16 cellular contexts compared by ENCODE assay signal in genomic region chr5:104267282-104268015, GRCh38.
A peak's percentile ranks its signal among the peaks of the same experiment; 100 is the strongest.
DNase-seq lines count a peak whose midpoint lies in the region; ATAC-seq, FAIRE-seq and TF ChIP-seq lines count a peak whose summit lies in the region.
"Had no signal": no experiment of that assay in that cellular context is flagged by ENCODE, and none has a peak within 500 bp of the region (broad histone marks: within the 10 kb centered on the region; RNA-seq: fewer than 3 reads in every experiment).

No MANE protein-coding gene starts in this region.

- H2BK120ac ChIP-seq in mesenchymal stem cell (ENCODE audit: low read depth, low read length), result no peak overlapping the region

- WGBS in K562 (ENCODE audit: insufficient coverage, low coverage, missing lambda C conversion rate), result 25% methylated on average over 3 of the region's 3 CpGs
- 33% methylated on average over 1 of the region's 3 CpGs for WGBS in mesenchymal stem cell
- 78% methylated on average over 3 of the region's 3 CpGs for WGBS in hepatocyte (ENCODE audit: low lambda C conversion rate, missing lambda C conversion rate)

- TF ChIP-seq RAD21 in K562 (CRISPR knock-in tag; conservative IDR thresholded peaks at IDR 0.05 in 1 of 2, IDR thresholded peaks at IDR 0.05 in 1 of 2), result no peak

- no peaks in the 10 kb centered on the region for H3K79me2 ChIP-seq in K562 (ENCODE audit: control insufficient read depth, insufficient read depth, low read length)
- H3K79me2 ChIP-seq in hepatocyte, result no peaks in the 10 kb centered on the region

- H3K9ac ChIP-seq in K562 (ENCODE audit: insufficient read depth in 1 of 2, low read depth in 2 of 2, low read length in 2 of 2) (no peak overlapping the region), mesenchymal stem cell (ENCODE audit: low read length) (no peak overlapping the region)

- H2BK12ac ChIP-seq in mesenchymal stem cell (ENCODE audit: low read length in 2 of 2), result no peak overlapping the region

- CTCF ChIA-PET in K562 (lab: Yijun Ruan, JAX; ENCODE audit: low intra/inter-chr PET ratio), result no interaction called here

- no peak for TF ChIP-seq EP300 in K562 (IDR thresholded peaks at IDR 0.05; ENCODE audit: low read length)

- POLR2A ChIA-PET in K562 (lab: Yijun Ruan, JAX), result no interaction called here

- in situ Hi-C loops in K562 (cut with MboI), result no loop called here

- BruUV-seq in K562 (replicated peaks; lab: Mats Ljungman, UMichigan), result no TSS peak

- H3K36me3 ChIP-seq in K562 (ENCODE audit: control insufficient read depth, insufficient read depth, low read length) (no peaks in the 10 kb centered on the region), mesenchymal stem cell (ENCODE audit: control insufficient read depth in 1 of 2, insufficient read depth in 2 of 2, low read depth in 1 of 2, low read length in 2 of 2) (no peaks in the 10 kb centered on the region), hepatocyte (replicated peaks; ENCODE audit: insufficient read depth, low read depth) (no peaks in the 10 kb centered on the region)

- H3K14ac ChIP-seq in mesenchymal stem cell (ENCODE audit: low read length in 2 of 2), result no peak overlapping the region

- no peak overlapping the region for H2BK15ac ChIP-seq in mesenchymal stem cell (ENCODE audit: low read depth, poor library complexity, severe bottlenecking)

- no peak overlapping the region for H4K8ac ChIP-seq in mesenchymal stem cell (ENCODE audit: low read length)

- no peaks in the 10 kb centered on the region for H3K9me1 ChIP-seq in K562 (ENCODE audit: control insufficient read depth, insufficient read depth, low read length)

- H2AK5ac ChIP-seq in mesenchymal stem cell (ENCODE audit: low read length, severe bottlenecking), result no peak overlapping the region

- H3K4me1 ChIP-seq in K562 (replicated peaks in 1 of 2; ENCODE audit: control insufficient read depth in 2 of 2, insufficient read depth in 2 of 2, low read length in 2 of 2) (no peaks in the 10 kb centered on the region), mesenchymal stem cell (ENCODE audit: control insufficient read depth, insufficient read depth, low read depth, low read length) (no peaks in the 10 kb centered on the region), hepatocyte (ENCODE audit: insufficient read depth) (no peaks in the 10 kb centered on the region)

- H4K20me1 ChIP-seq in K562 (replicated peaks; ENCODE audit: control insufficient read depth, insufficient read depth, low read length) (no peaks in the 10 kb centered on the region), hepatocyte (ENCODE audit: insufficient read depth, poor library complexity, severe bottlenecking) (no peaks in the 10 kb centered on the region)

- H3K23ac ChIP-seq in mesenchymal stem cell (ENCODE audit: low read length in 2 of 2), result no peak overlapping the region

- intact Hi-C loops in K562 (cut with micrococcal nuclease), result no loop called here

- no peaks in the 10 kb centered on the region for H3K9me3 ChIP-seq in K562 (replicated peaks; ENCODE audit: control insufficient read depth, insufficient read depth, low read depth, low read length)
- no peaks in the 10 kb centered on the region for H3K9me3 ChIP-seq in mesenchymal stem cell (ENCODE audit: control insufficient read depth, low read length)
- no peaks in the 10 kb centered on the region for H3K9me3 ChIP-seq in hepatocyte (ENCODE audit: low read depth)

- no peak for TF ChIP-seq POLR2A in K562 (conservative IDR thresholded peaks at IDR 0.05)

- H3K27me3 ChIP-seq in K562 (ENCODE audit: control insufficient read depth in 2 of 2, insufficient read depth in 2 of 2, low read length in 2 of 2) (no peaks in the 10 kb centered on the region), mesenchymal stem cell (ENCODE audit: control insufficient read depth in 1 of 2, insufficient read depth in 1 of 2, low read length in 2 of 2) (no peaks in the 10 kb centered on the region), hepatocyte (no peaks in the 10 kb centered on the region)

- H3K18ac ChIP-seq in mesenchymal stem cell (ENCODE audit: low read depth in 1 of 2, low read length in 2 of 2), result no peak overlapping the region

- no peaks in the 10 kb centered on the region for H3K79me1 ChIP-seq in mesenchymal stem cell (replicated peaks; ENCODE audit: low read length, poor library complexity, severe bottlenecking)

- no peak overlapping the region for H3K4me3 ChIP-seq in K562
- H3K4me3 ChIP-seq in mesenchymal stem cell (ENCODE audit: insufficient read depth in 1 of 2, low read depth in 1 of 2, low read length in 2 of 2), result no peak overlapping the region
- H3K4me3 ChIP-seq in hepatocyte, result no peak overlapping the region
- H3K4me3 ChIP-seq: GM12878, PC-9 had no signal

- ATAC-seq in K562 (no peak), HG02588 (IDR thresholded peaks at IDR 0.05; ENCODE audit: unreplicated experiment) (no peak)
- ATAC-seq: GM12878 had no signal

- H3K27ac ChIP-seq in K562 (ENCODE audit: extremely low read depth, low read depth, low read length), result no peak overlapping the region
- H3K27ac ChIP-seq in mesenchymal stem cell (ENCODE audit: low read length, poor library complexity, severe bottlenecking), result no peak overlapping the region
- H3K27ac ChIP-seq in hepatocyte, result no peak overlapping the region
- H3K27ac ChIP-seq: PC-9 had no signal

- H3K4ac ChIP-seq in mesenchymal stem cell (ENCODE audit: low read depth in 1 of 2, low read length in 2 of 2), result no peak overlapping the region

- no peak for TF ChIP-seq CTCF in K562 (IDR thresholded peaks at IDR 0.05 in 2 of 3, conservative IDR thresholded peaks at IDR 0.05 in 1 of 3; ENCODE audit: insufficient read depth in 2 of 3, low read depth in 1 of 3, low read length in 3 of 3)
- TF ChIP-seq CTCF in hepatocyte (IDR thresholded peaks at IDR 0.05; ENCODE audit: poor library complexity), result no peak

- peak; percentile 29 for FAIRE-seq in K562 (lab: Jason Lieb, UNC)
- FAIRE-seq: GM12878 had no signal

- H4K91ac ChIP-seq in mesenchymal stem cell (ENCODE audit: low read length), result no peak overlapping the region

- H3K4me2 ChIP-seq in K562 (ENCODE audit: insufficient read depth, low read length) (no peak overlapping the region), mesenchymal stem cell (ENCODE audit: low read length, poor library complexity, severe bottlenecking) (no peak overlapping the region), hepatocyte (no peak overlapping the region)
- H3K4me2 ChIP-seq: PC-9 had no signal

- H3K9me2 ChIP-seq in hepatocyte (replicated peaks; ENCODE audit: insufficient read depth), result no peaks in the 10 kb centered on the region

- H2BK5ac ChIP-seq in mesenchymal stem cell (ENCODE audit: low read depth, low read length, poor library complexity, severe bottlenecking), result no peak overlapping the region

- peak; percentile 34 for DNase-seq in NCI-H2171 treated with DMSO at 0.1 percent for 48 hours (lab: John Stamatoyannopoulos, UW)
- no peak for DNase-seq in NCI-H2171 (lab: John Stamatoyannopoulos, UW)
- no peak for DNase-seq in K562 (ENCODE audit: extremely low read depth in 1 of 4, low spot score in 3 of 4)
- peak; percentile 24 for DNase-seq in mesenchymal stem cell
- peak; percentile 40 for DNase-seq in retina
- no peak for DNase-seq in hepatocyte (ENCODE audit: low spot score)
- no peak for DNase-seq in Ammon's horn (ENCODE audit: low spot score)
- DNase-seq: Calu3; CD4-positive, CD25-positive, alpha-beta regulatory T cell; DMS79; NCI-H1092; NCI-H1694 treated with DMSO at 0.1 percent for 48 hours; NCI-H524; PC-9 had no signal

- H2AFZ ChIP-seq in K562 (ENCODE audit: low read depth, low read length) (no peak overlapping the region), mesenchymal stem cell (ENCODE audit: low read depth, low read length) (no peak overlapping the region), hepatocyte (no peak overlapping the region)
- H2AFZ ChIP-seq: PC-9 had no signal

TF ChIP-seq in K562, 482 proteins besides CTCF, POLR2A, EP300 and RAD21:
- TF ChIP-seq HLTF (IDR thresholded peaks at IDR 0.05) (no peak), SMAD4 (CRISPR knock-in tag; conservative IDR thresholded peaks at IDR 0.05) (no peak), ZNF263 (CRISPR knock-in tag; IDR thresholded peaks at IDR 0.05; ENCODE audit: borderline replicate concordance) (no peak), TCF7L2 (IDR thresholded peaks at IDR 0.05; ENCODE audit: low read depth, low read length) (no peak), ETV6 (IDR thresholded peaks at IDR 0.05; ENCODE audit: borderline replicate concordance in 1 of 2, low read depth in 2 of 2, low read length in 1 of 2) (no peak), ETV6 (CRISPR knock-in tag; IDR thresholded peaks at IDR 0.05; ENCODE audit: borderline replicate concordance) (no peak), TCF7 (IDR thresholded peaks at IDR 0.05; ENCODE audit: borderline replicate concordance) (no peak), NFIC (IDR thresholded peaks at IDR 0.05) (no peak), ZNF224 (CRISPR knock-in tag; IDR thresholded peaks at IDR 0.05) (no peak), HOXB6 (CRISPR knock-in tag; IDR thresholded peaks at IDR 0.05; ENCODE audit: borderline replicate concordance) (no peak)

Comparison
In these comparisons a context has a peak if more than half of its experiments do, and no peak if none do; other contexts are left out.
1. DNase-seq: peak in NCI-H2171 treated with DMSO at 0.1 percent for 48 hours (single experiment), mesenchymal stem cell (single experiment) and retina (single experiment); none in NCI-H2171 (single experiment), K562 (0 of 4), hepatocyte (single experiment) and Ammon's horn (single experiment).